34 cellular contexts compared by ENCODE assay signal in the genomic region with DNA sequence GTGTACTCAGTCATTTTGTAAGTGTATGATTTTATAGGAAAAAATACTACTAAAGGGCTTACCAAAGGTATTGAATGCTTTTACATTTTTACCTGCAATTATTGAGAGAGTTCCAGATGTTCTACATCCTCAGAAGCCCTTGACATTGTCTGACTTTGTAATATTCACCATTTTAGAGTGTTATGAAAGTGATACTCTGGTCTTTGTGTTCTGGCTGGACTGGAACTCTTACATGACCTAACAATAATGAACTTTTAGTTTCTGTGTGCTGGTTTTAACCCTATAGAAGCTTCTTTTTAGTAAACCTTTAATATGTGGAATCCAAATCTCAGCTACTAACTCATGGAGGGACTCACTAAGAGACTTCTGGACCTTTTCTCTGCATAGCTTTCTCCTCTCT.
"Had no signal": no experiment of that assay in that cellular context is flagged by ENCODE, and none has a peak within 500 bp of the region (broad histone marks: within the 10 kb centered on the region; RNA-seq: fewer than 3 reads in every experiment).

No MANE protein-coding gene starts in this region.

- DNase-seq: Karpas-422, Kasumi-1, MG63, MV-4-11, NCI-H1048, NCI-H1092, NCI-H1092 treated with DMSO at 0.1 percent for 48 hours, NCI-H1105, NCI-H1105 treated with DMSO at 0.1 percent for 48 hours, NCI-H1417, NCI-H1417 treated with DMSO at 0.1 percent for 48 hours, NCI-H1436, NCI-H1436 treated with DMSO at 0.1 percent for 48 hours, NCI-H146, NCI-H1694, NCI-H1694 treated with DMSO at 0.1 percent for 48 hours, NCI-H187, NCI-H187 treated with DMSO at 0.1 percent for 48 hours, NCI-H1930, NCI-H2029, NCI-H2029 treated with DMSO at 0.1 percent for 48 hours, NCI-H2081, NCI-H2081 treated with DMSO at 0.1 percent for 48 hours, NCI-H2107, NCI-H2171, NCI-H2171 treated with DMSO at 0.1 percent for 48 hours, NCI-H2227 treated with DMSO at 0.1 percent for 48 hours, NCI-H226, NCI-H345, NCI-H446, NCI-H446 treated with DMSO at 0.1 percent for 48 hours, NCI-H510A, NCI-H510A treated with DMSO at 0.1 percent for 48 hours had no signal

- H3K4me2 ChIP-seq: KMS-11 had no signal

- H3K36me3 ChIP-seq: MG63 had no signal

- H3K4me3 ChIP-seq: MG63 had no signal

- H3K27me3 ChIP-seq: MG63 had no signal

- H3K9me3 ChIP-seq: MG63 had no signal

- H3K27ac ChIP-seq: KMS-11 had no signal

- H3K9ac ChIP-seq: KMS-11 had no signal
